15 cellular contexts compared by ENCODE assay signal in genomic region chr22:37232140-37232998, GRCh38. TPM values are rescaled to one million over a fixed set of nuclear protein-coding genes. Genes with fewer than 3 reads are reported as not detected.
DNase-seq lines count a peak whose midpoint lies in the region; ATAC-seq, FAIRE-seq and TF ChIP-seq lines count a peak whose summit lies in the region.
"Had no signal": no experiment of that assay in that cellular context is flagged by ENCODE, and none has a peak within 500 bp of the region (broad histone marks: within the 10 kb centered on the region; RNA-seq: fewer than 3 reads in every experiment).

No MANE protein-coding gene starts in this region.

- no peak overlapping the region for H3K27ac ChIP-seq in thyroid gland
- H3K27ac ChIP-seq: epithelial cell of prostate had no signal

- peaks cover 90% of the 10 kb centered on the region for H3K36me3 Mint-ChIP-seq in activated naive CD4-positive, alpha-beta T cell treated with anti-CD3 and anti-CD28 coated beads for 36 hours (ENCODE audit: low read depth)
- peaks cover 83% of the 10 kb centered on the region for H3K36me3 Mint-ChIP-seq in activated CD4-positive, alpha-beta memory T cell treated with anti-CD3 and anti-CD28 coated beads for 36 hours
- peaks cover 18 to 63% (median 19%) of the 10 kb centered on the region in 3 donors for H3K36me3 Mint-ChIP-seq in immature natural killer cell

- CTCF ChIA-PET in activated naive CD4-positive, alpha-beta T cell treated with anti-CD3 and anti-CD28 coated beads for 36 hours (lab: Charles Lee) = interaction anchor here (5.3 kb wide), 1 partner anchor 28 kb away, joined by 33 read pairs; no protein-coding TSS in a partner anchor
- CTCF ChIA-PET in activated CD4-positive, alpha-beta memory T cell treated with anti-CD3 and anti-CD28 coated beads for 36 hours (lab: Charles Lee) = interaction anchor here (0.7 to 6.1 kb wide), 3 partner anchors 10 to 29 kb away, joined by 3 to 56 read pairs (median 17); partner anchors contain the start of gene RAC2

- H3K27me3 Mint-ChIP-seq in activated naive CD4-positive, alpha-beta T cell treated with anti-CD3 and anti-CD28 coated beads for 36 hours (ENCODE audit: low read depth) = no peaks in the 10 kb centered on the region
- no peaks in the 10 kb centered on the region for H3K27me3 Mint-ChIP-seq in activated CD4-positive, alpha-beta memory T cell treated with anti-CD3 and anti-CD28 coated beads for 36 hours
- peaks cover 2 to 25% (median 12%) of the 10 kb centered on the region in 3 donors for H3K27me3 Mint-ChIP-seq in immature natural killer cell (ENCODE audit: low read depth in 3 of 3)

- FAIRE-seq in urothelium cell line (lab: Jason Lieb, UNC) = peak; percentile 37
- FAIRE-seq: TTC549 had no signal

- no peaks in the 10 kb centered on the region for H3K9me3 Mint-ChIP-seq in activated naive CD4-positive, alpha-beta T cell treated with anti-CD3 and anti-CD28 coated beads for 36 hours
- H3K9me3 Mint-ChIP-seq in activated CD4-positive, alpha-beta memory T cell treated with anti-CD3 and anti-CD28 coated beads for 36 hours = no peaks in the 10 kb centered on the region
- H3K9me3 Mint-ChIP-seq in immature natural killer cell = no peaks in the 10 kb centered on the region

- POLR2A ChIA-PET in activated CD4-positive, alpha-beta memory T cell treated with anti-CD3 and anti-CD28 coated beads for 36 hours (lab: Charles Lee) = interaction anchor here (1.5 to 7.5 kb wide), 2 partner anchors 9 to 153 kb away, joined by 4 to 191 read pairs; partner anchors contain the start of gene RAC2

- no peak for TF ChIP-seq POLR2A in thyroid gland (IDR thresholded peaks at IDR 0.05)

- peaks cover 97% of the 10 kb centered on the region for H3K4me1 Mint-ChIP-seq in activated naive CD4-positive, alpha-beta T cell treated with anti-CD3 and anti-CD28 coated beads for 36 hours (ENCODE audit: low read depth)
- H3K4me1 Mint-ChIP-seq in activated CD4-positive, alpha-beta memory T cell treated with anti-CD3 and anti-CD28 coated beads for 36 hours (ENCODE audit: low read depth) = peaks cover 97% of the 10 kb centered on the region
- peaks cover 95 to 96% of the 10 kb centered on the region in 2 donors for H3K4me1 Mint-ChIP-seq in immature natural killer cell

- H3K9me3 ChIP-seq in thyroid gland = no peaks in the 10 kb centered on the region
- H3K9me3 ChIP-seq: HAP-1 had no signal

- no peak for ATAC-seq in GM18502 (IDR thresholded peaks at IDR 0.05; ENCODE audit: poor library complexity, unreplicated experiment)
- ATAC-seq: left lobe of liver had no signal

- H3K36me3 ChIP-seq in thyroid gland = no peaks in the 10 kb centered on the region
- H3K36me3 ChIP-seq: HAP-1 had no signal

- peak; percentile 35 for DNase-seq in activated naive CD4-positive, alpha-beta T cell treated with anti-CD3 and anti-CD28 coated beads for 36 hours
- no peak for DNase-seq in activated naive CD4-positive, alpha-beta T cell (lab: John Stamatoyannopoulos, UW)
- no peak for DNase-seq in activated CD4-positive, alpha-beta memory T cell treated with anti-CD3 and anti-CD28 coated beads for 36 hours
- DNase-seq in immature natural killer cell (no peak), urothelium cell line (ENCODE audit: low spot score) (no peak), NCI-H1436 (lab: John Stamatoyannopoulos, UW) (no peak), thyroid gland (no peak)
- DNase-seq: central memory CD4-positive, alpha-beta T cell; DMS79; occipital lobe had no signal

- intact Hi-C loops in activated naive CD4-positive, alpha-beta T cell treated with anti-CD3 and anti-CD28 coated beads for 36 hours (cut with micrococcal nuclease) = loop anchor here (5.0 to 10.0 kb wide), 4 partner anchors 85 to 868 kb away; partner anchors contain the start of genes IFT27, IL2RB and LGALS1
- intact Hi-C loops in activated CD4-positive, alpha-beta memory T cell treated with anti-CD3 and anti-CD28 coated beads for 36 hours (cut with micrococcal nuclease) = no loop called here
- intact Hi-C loops in thyroid gland (cut with DNase I) = no loop called here

- H3K4me3 Mint-ChIP-seq in activated naive CD4-positive, alpha-beta T cell treated with anti-CD3 and anti-CD28 coated beads for 36 hours = peak overlapping the region; percentile 61
- H3K4me3 Mint-ChIP-seq in activated CD4-positive, alpha-beta memory T cell treated with anti-CD3 and anti-CD28 coated beads for 36 hours = peak overlapping the region; percentile 67
- peak overlapping the region; percentile 83 to 88 (median 86) for H3K4me3 Mint-ChIP-seq in immature natural killer cell

- H3K27ac Mint-ChIP-seq in activated naive CD4-positive, alpha-beta T cell treated with anti-CD3 and anti-CD28 coated beads for 36 hours = peak overlapping the region; percentile 98
- H3K27ac Mint-ChIP-seq in activated CD4-positive, alpha-beta memory T cell treated with anti-CD3 and anti-CD28 coated beads for 36 hours = peak overlapping the region; percentile 98
- peak overlapping the region; percentile 98 to 100 (median 100) for H3K27ac Mint-ChIP-seq in immature natural killer cell

- TF ChIP-seq CTCF in thyroid gland (IDR thresholded peaks at IDR 0.05) = no peak

- H3K4me3 ChIP-seq in thyroid gland (replicated peaks in 1 of 3) = no peak overlapping the region
- H3K4me3 ChIP-seq: HAP-1 had no signal

- H3K4me1 ChIP-seq in thyroid gland = peaks cover 0 to 6% of the 10 kb centered on the region in 2 donors
- H3K4me1 ChIP-seq: HAP-1 had no signal

- H3K27me3 ChIP-seq in thyroid gland = no peaks in the 10 kb centered on the region

- 81 to 85% methylated on average over 15 of the region's 15 CpGs for WGBS in thyroid gland, 2 donors

RNA-seq across cellular contexts. Expression of gene RAC2, which starts 11.7 kb away (rescaled TPM):
- total RNA-seq in activated naive CD4-positive, alpha-beta T cell treated with anti-CD3 and anti-CD28 coated beads for 36 hours = 100 to 1,000 TPM; 728 to 759 TPM
- 100 to 1,000 TPM; 714 to 727 TPM for total RNA-seq in activated CD4-positive, alpha-beta memory T cell treated with anti-CD3 and anti-CD28 coated beads for 36 hours
- polyA plus RNA-seq in immature natural killer cell = 1,000 to 10,000 TPM in 2 of 3 donors, 100 to 1,000 TPM in 1; 962 to 1,843 (median 1,262) TPM
- total RNA-seq in thyroid gland = 1 to 10 TPM; 3.6 to 6.0 (median 4.6) TPM
- total RNA-seq: occipital lobe had no signal

RNA-seq across cellular contexts. Expression of gene SSTR3, which starts 20.1 kb away (rescaled TPM):
- 10 to 100 TPM; 28.1 to 28.6 TPM for total RNA-seq in activated naive CD4-positive, alpha-beta T cell treated with anti-CD3 and anti-CD28 coated beads for 36 hours
- 1 to 10 TPM; 8.5 to 9.3 TPM for total RNA-seq in activated CD4-positive, alpha-beta memory T cell treated with anti-CD3 and anti-CD28 coated beads for 36 hours
- not detected for polyA plus RNA-seq in immature natural killer cell
- under 1 TPM in 3 of 4 donors, not detected in 1; 0.11 to 0.24 (median 0.13) TPM for total RNA-seq in thyroid gland
- total RNA-seq: left lobe of liver, occipital lobe had no signal

RNA-seq across cellular contexts. Expression of gene C1QTNF6, which starts 44.3 kb away (rescaled TPM):
- total RNA-seq in activated naive CD4-positive, alpha-beta T cell treated with anti-CD3 and anti-CD28 coated beads for 36 hours = 10 to 100 TPM; 13.4 to 13.6 TPM
- 10 to 100 TPM; 11.1 to 13.0 TPM for total RNA-seq in activated CD4-positive, alpha-beta memory T cell treated with anti-CD3 and anti-CD28 coated beads for 36 hours
- polyA plus RNA-seq in immature natural killer cell = 1 to 10 TPM in 2 of 3 donors, not detected in 1; 1.5 to 1.8 TPM
- 1 to 10 TPM; 1.7 to 4.8 (median 3.6) TPM for total RNA-seq in thyroid gland

RNA-seq across cellular contexts. Expression of gene CYTH4, which starts 49.9 kb away (rescaled TPM):
- total RNA-seq in activated naive CD4-positive, alpha-beta T cell treated with anti-CD3 and anti-CD28 coated beads for 36 hours = 10 to 100 TPM; 30.5 to 34.0 TPM
- total RNA-seq in activated CD4-positive, alpha-beta memory T cell treated with anti-CD3 and anti-CD28 coated beads for 36 hours = 10 to 100 TPM; 58.7 to 60.5 TPM
- polyA plus RNA-seq in immature natural killer cell = 10 to 100 TPM; 42.5 to 95.4 (median 54.1) TPM
- total RNA-seq in thyroid gland = 10 to 100 TPM in 1 of 4 donors, 1 to 10 TPM in 3; 3.3 to 15.1 (median 4.2) TPM

Comparison
In these comparisons a context has a peak if more than half of its experiments do, and no peak if none do; other contexts are left out.
1. RNA of gene RAC2, which starts 11.7 kb away (total RNA-seq): 728 to 759 TPM in activated naive CD4-positive, alpha-beta T cell treated with anti-CD3 and anti-CD28 coated beads for 36 hours and 714 to 727 TPM in activated CD4-positive, alpha-beta memory T cell treated with anti-CD3 and anti-CD28 coated beads for 36 hours; 3.6 to 6.0 TPM in thyroid gland; every median in the first group is over 100 times any median in the second.
2. RNA of gene SSTR3, which starts 20.1 kb away (total RNA-seq): 28.1 to 28.6 TPM in activated naive CD4-positive, alpha-beta T cell treated with anti-CD3 and anti-CD28 coated beads for 36 hours and 8.5 to 9.3 TPM in activated CD4-positive, alpha-beta memory T cell treated with anti-CD3 and anti-CD28 coated beads for 36 hours; 0.11 to 0.24 TPM in thyroid gland; every median in the first group is over 4 times any median in the second.
3. Peak in every context shown above with its lines, with median percentiles within 50 percentile points of each other: H3K27ac Mint-ChIP-seq and H3K4me3 Mint-ChIP-seq.